9 cellular contexts compared by ENCODE assay signal in the genomic region with DNA sequence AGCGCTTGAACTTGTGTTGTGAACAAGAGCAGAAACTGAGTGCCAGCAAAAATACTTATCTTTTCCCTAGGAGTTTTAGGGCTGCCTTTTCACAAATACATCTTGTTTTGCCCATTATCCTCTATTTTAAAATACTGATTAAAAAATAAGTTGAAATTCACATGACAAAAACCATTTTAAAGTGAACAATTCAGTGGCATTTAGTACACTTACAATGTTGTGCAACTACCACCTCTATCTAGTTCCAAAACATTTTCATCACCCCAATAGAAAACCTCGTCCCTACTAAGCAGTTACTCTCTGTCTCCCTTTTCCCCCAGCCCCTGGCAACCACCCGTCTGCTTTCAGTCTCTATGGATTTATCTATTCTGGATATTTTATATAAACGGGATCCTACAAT. TPM values are rescaled to one million over a fixed set of nuclear protein-coding genes. Genes with fewer than 3 reads are reported as not detected.
DNase-seq lines count a peak whose midpoint lies in the region; ATAC-seq and TF ChIP-seq lines count a peak whose summit lies in the region.
"Had no signal": no experiment of that assay in that cellular context is flagged by ENCODE, and none has a peak within 500 bp of the region (broad histone marks: within the 10 kb centered on the region; RNA-seq: fewer than 3 reads in every experiment).

No MANE protein-coding gene starts in this region.

- 63% methylated on average over 4 of the region's 4 CpGs for WGBS in mammary epithelial cell (ENCODE audit: low coverage, missing lambda C conversion rate)
- 6% methylated on average over 4 of the region's 4 CpGs for WGBS in aorta, 2 donors

- peak overlapping the region; percentile 95 for H3K4me2 ChIP-seq in mammary epithelial cell (ENCODE audit: insufficient read depth, low read depth, low read length)

- H3K9me3 ChIP-seq in left ventricle myocardium inferior (replicated peaks) (no peaks in the 10 kb centered on the region), mammary epithelial cell (replicated peaks; ENCODE audit: insufficient read depth, low read length) (no peaks in the 10 kb centered on the region), mucosa of stomach (ENCODE audit: control insufficient read depth, low read length) (no peaks in the 10 kb centered on the region), aorta (ENCODE audit: control insufficient read depth, low read length) (no peaks in the 10 kb centered on the region)

- CTCF ChIA-PET in mammary epithelial cell (lab: Charles Lee; ENCODE audit: low non-redundant PET), result no interaction called here

- BruUV-seq in mammary epithelial cell (replicated peaks; lab: Mats Ljungman, UMichigan), result no TSS peak

- no peak for TF ChIP-seq CTCF in left ventricle myocardium inferior (IDR thresholded peaks at IDR 0.05; ENCODE audit: borderline replicate concordance)
- no peak for TF ChIP-seq CTCF in mammary epithelial cell (conservative IDR thresholded peaks at IDR 0.05 in 1 of 2, IDR thresholded peaks at IDR 0.05 in 1 of 2; ENCODE audit: extremely low read depth in 1 of 2, insufficient read depth in 1 of 2, low read depth in 1 of 2, low read length in 2 of 2)

- ATAC-seq in Right ventricle myocardium inferior (no peak), aorta (ENCODE audit: low FRiP score) (no peak), GM21423 (IDR thresholded peaks at IDR 0.05; ENCODE audit: unreplicated experiment) (no peak)

- no peak overlapping the region for H2AFZ ChIP-seq in mammary epithelial cell (ENCODE audit: low read depth, low read length)

- DNase-seq in left ventricle myocardium inferior (no peak), Right ventricle myocardium inferior (ENCODE audit: missing footprints) (no peak), mammary epithelial cell (no peak), aorta (no peak), HK-2 (ENCODE audit: unreplicated experiment) (no peak), NCI-H1417 treated with DMSO at 0.1 percent for 48 hours (lab: John Stamatoyannopoulos, UW) (no peak)
- DNase-seq: NCI-H2029 treated with DMSO at 0.1 percent for 48 hours had no signal

- H3K27me3 ChIP-seq in left ventricle myocardium inferior (ENCODE audit: low read depth) (no peaks in the 10 kb centered on the region), mammary epithelial cell (ENCODE audit: insufficient read depth, low read length) (no peaks in the 10 kb centered on the region), mucosa of stomach (ENCODE audit: control insufficient read depth, insufficient read depth, low read length) (no peaks in the 10 kb centered on the region), aorta (ENCODE audit: control insufficient read depth in 1 of 2, insufficient read depth in 2 of 2, low read length in 1 of 2) (no peaks in the 10 kb centered on the region)

- peaks cover 38% of the 10 kb centered on the region for H3K79me2 ChIP-seq in mammary epithelial cell (ENCODE audit: insufficient read depth, low read length)

- H3K4me1 ChIP-seq in left ventricle myocardium inferior (peaks cover 35% of the 10 kb centered on the region), mammary epithelial cell (ENCODE audit: insufficient read depth, low read length) (peaks cover 6% of the 10 kb centered on the region), mucosa of stomach (ENCODE audit: control insufficient read depth, insufficient read depth, low read length) (peaks cover 5% of the 10 kb centered on the region), aorta (ENCODE audit: control insufficient read depth in 1 of 2, insufficient read depth in 2 of 2, low read length in 2 of 2) (peaks cover 0 to 3% of the 10 kb centered on the region in 2 donors)

- in situ Hi-C loops in mammary epithelial cell (cut with MboI; ENCODE audit: low sequenced_read_pairs in 2 of 2), result loop anchor here in 1 of 2 donors (10.0 to 25.0 kb wide), 2 partner anchors 150 to 317 kb away; no protein-coding TSS in a partner anchor

- H3K36me3 ChIP-seq in left ventricle myocardium inferior (no peaks in the 10 kb centered on the region), mammary epithelial cell (ENCODE audit: insufficient read depth, low read length) (no peaks in the 10 kb centered on the region), mucosa of stomach (ENCODE audit: control insufficient read depth, insufficient read depth, low read length) (no peaks in the 10 kb centered on the region), aorta (ENCODE audit: control insufficient read depth in 1 of 2, insufficient read depth in 2 of 2, low read length in 1 of 2) (no peaks in the 10 kb centered on the region)

- intact Hi-C loops in left ventricle myocardium inferior (cut with micrococcal nuclease) (no loop called here), Right ventricle myocardium inferior (cut with DNase I) (loop anchor here (2.0 to 10.0 kb wide), 2 partner anchors 30 to 490 kb away; no protein-coding TSS in a partner anchor), mammary epithelial cell (cut with micrococcal nuclease) (no loop called here), aorta (cut with DNase I) (no loop called here)

- H3K9ac ChIP-seq in mammary epithelial cell (ENCODE audit: insufficient read depth, low read length), result no peak overlapping the region
- peak overlapping the region; percentile 98 for H3K9ac ChIP-seq in mucosa of stomach (ENCODE audit: low read length)

- no peaks in the 10 kb centered on the region for H4K20me1 ChIP-seq in mammary epithelial cell (ENCODE audit: insufficient read depth, low read length)

- H3K4me3 ChIP-seq in left ventricle myocardium inferior, result peak overlapping the region; percentile 90
- H3K4me3 ChIP-seq in mammary epithelial cell (replicated peaks in 1 of 3; ENCODE audit: insufficient read depth in 1 of 3, low read depth in 2 of 3, low read length in 3 of 3), result peak overlapping the region; percentile 75 to 98 (median 88)
- no peak overlapping the region for H3K4me3 ChIP-seq in mucosa of stomach (ENCODE audit: low read length)
- H3K4me3 ChIP-seq in aorta (ENCODE audit: low read length in 2 of 2), result peak overlapping the region; percentile 57 to 79

- dilution Hi-C loops in mammary epithelial cell (cut with HindIII; ENCODE audit: low sequenced_read_pairs), result no loop called here

- H3K27ac ChIP-seq in left ventricle myocardium inferior (replicated peaks), result peak overlapping the region; percentile 87
- H3K27ac ChIP-seq in mammary epithelial cell (ENCODE audit: insufficient read depth, low read depth, low read length), result no peak overlapping the region
- H3K27ac ChIP-seq in aorta (ENCODE audit: low read depth in 1 of 2, low read length in 2 of 2), result peak overlapping the region in 1 of 2 donors; percentile 37

RNA-seq across cellular contexts. Expression of a gene that starts 1.4 kb away (rescaled TPM):
- total RNA-seq in left ventricle myocardium inferior, result 22.6 TPM
- 25.9 TPM for total RNA-seq in Right ventricle myocardium inferior
- 10 to 100 TPM; 18.4 to 48.2 TPM for total RNA-seq in mammary epithelial cell
- 20.7 TPM for polyA plus RNA-seq in mammary epithelial cell
- 24.7 TPM for polyA minus RNA-seq in mammary epithelial cell
- total RNA-seq in aorta, result 10 to 100 TPM; 81.1 to 84.7 TPM
- 10 to 100 TPM; 22.4 to 41.7 TPM for polyA plus RNA-seq in aorta

RNA-seq across cellular contexts. Expression of a gene that starts 30.7 kb away (rescaled TPM):
- total RNA-seq in left ventricle myocardium inferior, result 1.6 TPM
- 0.68 TPM for total RNA-seq in Right ventricle myocardium inferior
- 10 to 100 TPM in 1 of 2 donors, under 1 TPM in 1; 0.83 to 10.9 TPM for total RNA-seq in mammary epithelial cell
- 10.2 TPM for polyA plus RNA-seq in mammary epithelial cell
- polyA minus RNA-seq in mammary epithelial cell, result 8.5 TPM
- total RNA-seq in aorta, result 1 to 10 TPM; 5.1 to 8.3 TPM
- 1 to 10 TPM; 3.2 to 3.5 TPM for polyA plus RNA-seq in aorta

RNA-seq across cellular contexts. Expression of a gene that starts 31.0 kb away (rescaled TPM):
- 13.4 TPM for total RNA-seq in left ventricle myocardium inferior
- 15.4 TPM for total RNA-seq in Right ventricle myocardium inferior
- total RNA-seq in mammary epithelial cell, result 1 to 10 TPM; 2.3 to 8.7 TPM
- polyA plus RNA-seq in mammary epithelial cell, result 7.8 TPM
- 0.83 TPM for polyA minus RNA-seq in mammary epithelial cell
- 1 to 10 TPM; 8.2 to 8.6 TPM for total RNA-seq in aorta
- polyA plus RNA-seq in aorta, result 10 to 100 TPM; 17.3 to 18.9 TPM
